Comparison of ENCODE assay signal across 8 cellular contexts in the genomic region with DNA sequence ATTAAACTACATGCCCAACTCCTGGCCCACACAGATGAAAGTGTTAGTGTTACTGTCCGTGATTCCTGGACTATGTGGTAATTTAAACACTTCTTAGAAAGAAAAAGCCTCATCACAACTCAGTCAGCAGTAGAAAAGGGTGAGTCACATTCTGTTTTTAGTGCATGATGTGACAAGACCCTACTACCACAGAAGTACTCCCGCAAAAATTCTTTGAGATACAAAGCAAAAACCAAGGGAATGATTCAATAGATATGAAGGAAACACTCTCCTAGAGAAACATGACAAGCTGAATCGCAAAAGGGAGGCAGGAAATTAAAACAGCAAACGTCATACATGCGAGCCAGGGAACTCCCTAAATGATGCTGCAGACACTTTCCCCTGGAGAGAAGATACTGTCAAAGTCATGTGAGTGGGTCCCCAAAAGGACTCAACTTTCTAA. TPM values are rescaled to one million over a fixed set of nuclear protein-coding genes. Genes with fewer than 3 reads are reported as not detected.
A peak's percentile ranks its signal among the peaks of the same experiment; 100 is the strongest.
DNase-seq lines count a peak whose midpoint lies in the region; ATAC-seq and TF ChIP-seq lines count a peak whose summit lies in the region.

No MANE protein-coding gene starts in this region.

- TF ChIP-seq CTCF in neural crest cell (conservative IDR thresholded peaks at IDR 0.05) (no peak), suprapubic skin (IDR thresholded peaks at IDR 0.05) (no peak)

- WGBS in suprapubic skin = 58% methylated on average over 5 of the region's 5 CpGs

- DNase-seq in ELR (ENCODE audit: low read depth) (peak; percentile 89), neural crest cell (ENCODE audit: low read depth, low spot score) (no peak), suprapubic skin (ENCODE audit: low spot score in 2 of 2) (no peak), KBM-7 (no peak)
- no peak for DNase-seq in activated naive CD8-positive, alpha-beta T cell treated with anti-CD3 and anti-CD28 coated beads for 36 hours
- no peak for DNase-seq in stimulated activated CD8-positive, alpha-beta memory T cell treated with anti-CD3 and anti-CD28 coated beads, Interleukin-4, amount 100 ng/mL, for 48 hours

- no peak overlapping the region for H3K4me3 ChIP-seq in suprapubic skin

- peaks cover 16% of the 10 kb centered on the region for H3K36me3 Mint-ChIP-seq in activated naive CD8-positive, alpha-beta T cell treated with anti-CD3 and anti-CD28 coated beads for 36 hours
- peaks cover 3% of the 10 kb centered on the region for H3K36me3 Mint-ChIP-seq in neural crest cell (ENCODE audit: low read depth)

- H3K27me3 Mint-ChIP-seq in activated naive CD8-positive, alpha-beta T cell treated with anti-CD3 and anti-CD28 coated beads for 36 hours = no peaks in the 10 kb centered on the region
- H3K27me3 Mint-ChIP-seq in neural crest cell (ENCODE audit: low read depth) = no peaks in the 10 kb centered on the region

- peak overlapping the region; percentile 62 for H3K27ac Mint-ChIP-seq in activated naive CD8-positive, alpha-beta T cell treated with anti-CD3 and anti-CD28 coated beads for 36 hours
- H3K27ac Mint-ChIP-seq in neural crest cell (ENCODE audit: unreplicated experiment) = peak overlapping the region; percentile 32

- no peaks in the 10 kb centered on the region for H3K27me3 ChIP-seq in suprapubic skin

- no peak overlapping the region for H3K27ac ChIP-seq in suprapubic skin

- no peaks in the 10 kb centered on the region for H3K9me3 ChIP-seq in suprapubic skin

- no peak for TF ChIP-seq POLR2A in suprapubic skin (IDR thresholded peaks at IDR 0.05)

- H3K4me1 Mint-ChIP-seq in activated naive CD8-positive, alpha-beta T cell treated with anti-CD3 and anti-CD28 coated beads for 36 hours = peaks cover 50% of the 10 kb centered on the region
- no peaks in the 10 kb centered on the region for H3K4me1 Mint-ChIP-seq in neural crest cell

- H3K4me3 Mint-ChIP-seq in activated naive CD8-positive, alpha-beta T cell treated with anti-CD3 and anti-CD28 coated beads for 36 hours = no peak overlapping the region
- H3K4me3 Mint-ChIP-seq in neural crest cell = no peak overlapping the region

- TF ChIP-seq EP300 in suprapubic skin (IDR thresholded peaks at IDR 0.05) = no peak

- H3K9me3 Mint-ChIP-seq in activated naive CD8-positive, alpha-beta T cell treated with anti-CD3 and anti-CD28 coated beads for 36 hours = no peaks in the 10 kb centered on the region
- no peaks in the 10 kb centered on the region for H3K9me3 Mint-ChIP-seq in neural crest cell

- ATAC-seq in HG02973 (IDR thresholded peaks at IDR 0.05; ENCODE audit: unreplicated experiment) (peak; percentile 31), GM19467 (IDR thresholded peaks at IDR 0.05; ENCODE audit: unreplicated experiment) (no peak)

- peaks cover 24% of the 10 kb centered on the region for H3K4me1 ChIP-seq in suprapubic skin

- H3K36me3 ChIP-seq in suprapubic skin = peaks cover 88% of the 10 kb centered on the region

- in situ Hi-C loops in KBM-7 (cut with MboI; ENCODE audit: low pct_unique_long_range_greater_than_20kb, low sequenced_read_pairs) = loop anchor here (25.0 kb wide), 1 partner anchor 720 kb away; no protein-coding TSS in a partner anchor

RNA-seq across cellular contexts. Expression of gene SNN, which starts 14.4 kb away (rescaled TPM):
- 10 to 100 TPM; 10.3 to 11.2 TPM for total RNA-seq in activated naive CD8-positive, alpha-beta T cell treated with anti-CD3 and anti-CD28 coated beads for 36 hours
- total RNA-seq in neural crest cell (89.4 and 93.5 TPM in 2 replicates), suprapubic skin (10 to 100 TPM; 17.0 to 32.7 (median 24.6) TPM)

RNA-seq across cellular contexts. Expression of gene TXNDC11, which starts 60.0 kb away (rescaled TPM):
- 10 to 100 TPM; 24.5 to 27.3 TPM for total RNA-seq in activated naive CD8-positive, alpha-beta T cell treated with anti-CD3 and anti-CD28 coated beads for 36 hours
- total RNA-seq in neural crest cell (16.9 and 18.5 TPM in 2 replicates), suprapubic skin (10 to 100 TPM; 31.0 to 42.2 (median 35.1) TPM)
